Comparison of ENCODE assay signal across 8 cellular contexts in the genomic region with DNA sequence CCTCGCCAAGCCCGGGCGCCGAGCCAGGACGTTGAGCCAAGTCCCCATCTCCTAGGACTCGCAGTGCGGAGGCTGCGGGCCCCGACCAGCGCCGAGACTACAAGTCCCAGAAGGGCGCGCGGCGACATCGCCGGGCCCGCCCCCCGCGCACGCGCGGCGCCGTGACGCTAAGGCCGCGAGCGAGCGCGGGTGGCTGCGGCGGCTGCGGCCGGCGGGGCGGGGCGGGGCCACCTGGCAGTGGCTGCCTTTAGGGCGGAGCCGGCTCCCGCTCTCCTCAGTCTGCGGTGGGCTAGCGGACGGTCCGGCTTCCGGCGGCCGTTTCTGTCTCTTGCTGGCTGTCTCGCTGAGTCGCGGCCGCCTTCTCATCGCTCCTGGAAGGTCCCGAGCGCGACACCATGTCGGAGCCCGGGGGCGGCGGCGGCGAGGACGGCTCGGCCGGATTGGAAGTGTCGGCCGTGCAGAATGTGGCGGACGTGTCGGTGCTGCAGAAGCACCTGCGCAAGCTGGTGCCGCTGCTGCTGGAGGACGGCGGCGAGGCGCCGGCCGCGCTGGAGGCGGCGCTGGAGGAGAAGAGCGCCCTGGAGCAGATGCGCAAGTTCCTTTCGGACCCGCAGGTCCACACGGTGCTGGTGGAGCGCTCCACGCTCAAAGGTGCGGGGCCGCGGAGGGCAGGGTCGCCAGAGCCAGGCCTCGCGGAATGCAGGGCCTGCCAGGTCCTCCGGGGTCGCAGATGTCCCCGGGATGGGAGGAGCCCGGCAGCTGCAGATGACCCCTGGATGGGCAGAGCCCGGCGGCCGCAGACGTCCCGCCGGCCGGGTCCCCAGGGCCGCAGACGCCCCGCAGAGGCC.
A peak's percentile ranks its signal among the peaks of the same experiment; 100 is the strongest.
DNase-seq lines count a peak whose midpoint lies in the region; ATAC-seq and TF ChIP-seq lines count a peak whose summit lies in the region.

Gene DYNC1H1, plus strand, starts transcription at position 277 of the 848 bp plus-strand sequence. Its CDS starts 119 bp downstream, at position 396.

- H3K27ac ChIP-seq in BLaER1 treated with 17β-estradiol and CSF1 and Interleukin-3, amounts not matched to agents 10 nM and 100 nM, result peak within 1 kb of the TSS; percentile 86 to 98 (median 96)
- H3K27ac ChIP-seq in coronary artery, result peak within 1 kb of the TSS; percentile 96 to 99

- DNase-seq in NCI-H748 treated with DMSO at 0.1 percent for 48 hours (lab: John Stamatoyannopoulos, UW), result peak; percentile 88
- DNase-seq in activated CD4-positive, alpha-beta T cell treated with anti-CD3 and anti-CD28 coated beads, Interleukin-2, amount 50 U/mL, for 1 hour, result peak; percentile 84
- peak; percentile 95 for DNase-seq in coronary artery (ENCODE audit: low spot score)
- DNase-seq in left kidney (ENCODE audit: low read depth, low spot score), result peak; percentile 96
- peak; percentile 75 to 88 for DNase-seq in stimulated activated CD4-positive, alpha-beta T cell treated with anti-CD3 and anti-CD28 coated beads, Interleukin-1b, Interleukin-23, amount 100 ng/mL, for 4 hours (ENCODE audit: low read depth in 2 of 2)

- peak within 1 kb of the TSS; percentile 94 to 99 (median 98) for H3K9ac ChIP-seq in BLaER1 treated with 17β-estradiol and CSF1 and Interleukin-3, amounts not matched to agents 10 nM and 100 nM

- no peaks in the 10 kb centered on the region for H3K9me3 ChIP-seq in BLaER1 treated with 17β-estradiol and CSF1 and Interleukin-3, amounts not matched to agents 10 nM and 100 nM (replicated peaks in 1 of 11)

- peak within 1 kb of the TSS; percentile 88 to 100 (median 99) for H3K4me3 ChIP-seq in BLaER1 treated with 17β-estradiol and CSF1 and Interleukin-3, amounts not matched to agents 10 nM and 100 nM
- peak within 1 kb of the TSS; percentile 100 for H3K4me3 ChIP-seq in coronary artery

- peak; percentile 73 for ATAC-seq in GM19395 (IDR thresholded peaks at IDR 0.05; ENCODE audit: unreplicated experiment)
- ATAC-seq in HG03521 (IDR thresholded peaks at IDR 0.05; ENCODE audit: unreplicated experiment), result peak; percentile 76

- peaks cover 34 to 51% (median 44%) of the 10 kb centered on the region in 11 experiments; a peak in 21 of 22 replicates for H4K20me1 ChIP-seq in BLaER1 treated with 17β-estradiol and CSF1 and Interleukin-3, amounts not matched to agents 10 nM and 100 nM

- no peak for TF ChIP-seq CTCF in coronary artery (IDR thresholded peaks at IDR 0.05)

- H3K27me3 ChIP-seq in BLaER1 treated with 17β-estradiol and CSF1 and Interleukin-3, amounts not matched to agents 10 nM and 100 nM, result no peaks in the 10 kb centered on the region

- peak within 1 kb of the TSS; percentile 75 to 99 (median 92) for H3K4me2 ChIP-seq in BLaER1 treated with 17β-estradiol and CSF1 and Interleukin-3, amounts not matched to agents 10 nM and 100 nM

- H3K4me1 ChIP-seq in BLaER1 treated with 17β-estradiol and CSF1 and Interleukin-3, amounts not matched to agents 10 nM and 100 nM, result peaks cover 42 to 60% (median 46%) of the 10 kb centered on the region in 10 experiments

- peaks cover 6 to 28% (median 16%) of the 10 kb centered on the region in 11 experiments; a peak in 16 of 22 replicates for H3K36me3 ChIP-seq in BLaER1 treated with 17β-estradiol and CSF1 and Interleukin-3, amounts not matched to agents 10 nM and 100 nM

Comparison
In these comparisons a context has a peak if more than half of its experiments do, and no peak if none do; other contexts are left out.
1. Peak in every context shown above with its lines: DNase-seq, ATAC-seq, H3K4me3 ChIP-seq and H3K27ac ChIP-seq.